8 cellular contexts compared by ENCODE assay signal in genomic region chr1:35769759-35770446, GRCh38. TPM values are rescaled to one million over a fixed set of nuclear protein-coding genes. Genes with fewer than 3 reads are reported as not detected.
DNase-seq lines count a peak whose midpoint lies in the region; ATAC-seq and FAIRE-seq lines count a peak whose summit lies in the region.

TSS of gene CLSPN (minus strand) at chr1:35769978. CDS start at chr1:35769870, 108 bp downstream.

- peak within 1 kb of the TSS; percentile 99 for H3K18ac ChIP-seq in mesendoderm (ENCODE audit: low read length)

- ATAC-seq in GM21367 (IDR thresholded peaks at IDR 0.05; ENCODE audit: unreplicated experiment) = peak; percentile 79

- DNase-seq in COLO829 (ENCODE audit: low spot score) (peak; percentile 99), HTR-8/SVneo (ENCODE audit: insufficient read length, low spot score) (peak; percentile 96), NOMO-1 treated with dmso at 0.1 percent for 144 hours (lab: John Stamatoyannopoulos, UW; ENCODE audit: unreplicated experiment) (peak; percentile 97), mesendoderm (peak; percentile 99)
- DNase-seq in activated CD8-positive, alpha-beta memory T cell treated with anti-CD3 and anti-CD28 coated beads for 48 hours (ENCODE audit: low read depth in 2 of 3, low spot score in 2 of 3) = peak; percentile 87 to 95 (median 90)
- DNase-seq in stimulated activated CD8-positive, alpha-beta memory T cell treated with anti-CD3 and anti-CD28 coated beads, Interleukin-15, amount 100 ng/mL, for 1 hour (ENCODE audit: low read depth) = peak; percentile 89

- peak; percentile 51 for FAIRE-seq in HTR-8/SVneo (lab: Jason Lieb, UNC)

- peak within 1 kb of the TSS; percentile 77 for H3K9ac ChIP-seq in endocrine pancreas (ENCODE audit: control insufficient read depth, insufficient read depth, low read length)
- H3K9ac ChIP-seq in mesendoderm (ENCODE audit: low read length) = peak within 1 kb of the TSS; percentile 66

- peaks cover 13% of the 10 kb centered on the region for H3K79me2 ChIP-seq in mesendoderm (ENCODE audit: control insufficient read depth, insufficient read depth, low read length)

- H2BK120ac ChIP-seq in mesendoderm (ENCODE audit: low read depth, low read length) = no peak within 1 kb of the TSS

- H4K8ac ChIP-seq in mesendoderm (ENCODE audit: low read depth, low read length) = peak within 1 kb of the TSS; percentile 94

- peaks cover 2% of the 10 kb centered on the region for H3K79me1 ChIP-seq in mesendoderm (ENCODE audit: low read length)

- peak within 1 kb of the TSS; percentile 84 for H3K4ac ChIP-seq in mesendoderm (ENCODE audit: low read depth, low read length)

- peak within 1 kb of the TSS; percentile 54 for H3K4me2 ChIP-seq in mesendoderm (ENCODE audit: low read length)

- H3K27ac ChIP-seq in mesendoderm (ENCODE audit: low read depth, low read length) = peak within 1 kb of the TSS; percentile 97

- H3K36me3 ChIP-seq in endocrine pancreas (ENCODE audit: control insufficient read depth, insufficient read depth, low read length) (no peaks in the 10 kb centered on the region), mesendoderm (ENCODE audit: control insufficient read depth, insufficient read depth, low read length) (no peaks in the 10 kb centered on the region)

- H3K27me3 ChIP-seq in endocrine pancreas (ENCODE audit: control insufficient read depth, insufficient read depth, low read length) (no peaks in the 10 kb centered on the region), mesendoderm (ENCODE audit: insufficient read depth, low read length, poor library complexity) (no peaks in the 10 kb centered on the region)

- no peak within 1 kb of the TSS for H2AK5ac ChIP-seq in mesendoderm (ENCODE audit: low read length)

- H3K4me1 ChIP-seq in endocrine pancreas (ENCODE audit: control insufficient read depth, insufficient read depth, low read length) (no peaks in the 10 kb centered on the region), mesendoderm (ENCODE audit: control insufficient read depth, low read depth, low read length) (no peaks in the 10 kb centered on the region)

- peak within 1 kb of the TSS; percentile 77 for H3K56ac ChIP-seq in mesendoderm (ENCODE audit: low read length)

- peak within 1 kb of the TSS; percentile 63 for H2BK5ac ChIP-seq in mesendoderm (ENCODE audit: low read length)

- no peak within 1 kb of the TSS for H3K23ac ChIP-seq in mesendoderm (ENCODE audit: low read length)

- WGBS in mesendoderm (ENCODE audit: extremely low coverage, insufficient coverage, low lambda C conversion rate) = no CpG with 5 or more reads among the region's 34 CpGs

- no peak within 1 kb of the TSS for H4K5ac ChIP-seq in mesendoderm (ENCODE audit: low read length)

- no peaks in the 10 kb centered on the region for H3K9me3 ChIP-seq in endocrine pancreas (ENCODE audit: control insufficient read depth, low read length)

- H3K4me3 ChIP-seq in endocrine pancreas (ENCODE audit: control insufficient read depth, insufficient read depth, low read length) = peak within 1 kb of the TSS; percentile 59
- peak within 1 kb of the TSS; percentile 63 for H3K4me3 ChIP-seq in mesendoderm (ENCODE audit: low read length)

- H2BK15ac ChIP-seq in mesendoderm (replicated peaks; ENCODE audit: low read depth) = no peak within 1 kb of the TSS

RNA-seq across cellular contexts. Expression of gene CLSPN, which starts in this region (rescaled TPM):
- polyA plus RNA-seq in mesendoderm (2013, experiment 1 of 2) = 34.1 TPM
- polyA plus RNA-seq in mesendoderm (2013, experiment 2 of 2) = 33.7 TPM

Comparison
In these comparisons a context has a peak if more than half of its experiments do, and no peak if none do; other contexts are left out.
1. Peak in every context shown above with its lines: DNase-seq, ATAC-seq, H3K4me3 ChIP-seq and H3K27ac ChIP-seq.